8 cellular contexts compared by ENCODE assay signal in the genomic region with DNA sequence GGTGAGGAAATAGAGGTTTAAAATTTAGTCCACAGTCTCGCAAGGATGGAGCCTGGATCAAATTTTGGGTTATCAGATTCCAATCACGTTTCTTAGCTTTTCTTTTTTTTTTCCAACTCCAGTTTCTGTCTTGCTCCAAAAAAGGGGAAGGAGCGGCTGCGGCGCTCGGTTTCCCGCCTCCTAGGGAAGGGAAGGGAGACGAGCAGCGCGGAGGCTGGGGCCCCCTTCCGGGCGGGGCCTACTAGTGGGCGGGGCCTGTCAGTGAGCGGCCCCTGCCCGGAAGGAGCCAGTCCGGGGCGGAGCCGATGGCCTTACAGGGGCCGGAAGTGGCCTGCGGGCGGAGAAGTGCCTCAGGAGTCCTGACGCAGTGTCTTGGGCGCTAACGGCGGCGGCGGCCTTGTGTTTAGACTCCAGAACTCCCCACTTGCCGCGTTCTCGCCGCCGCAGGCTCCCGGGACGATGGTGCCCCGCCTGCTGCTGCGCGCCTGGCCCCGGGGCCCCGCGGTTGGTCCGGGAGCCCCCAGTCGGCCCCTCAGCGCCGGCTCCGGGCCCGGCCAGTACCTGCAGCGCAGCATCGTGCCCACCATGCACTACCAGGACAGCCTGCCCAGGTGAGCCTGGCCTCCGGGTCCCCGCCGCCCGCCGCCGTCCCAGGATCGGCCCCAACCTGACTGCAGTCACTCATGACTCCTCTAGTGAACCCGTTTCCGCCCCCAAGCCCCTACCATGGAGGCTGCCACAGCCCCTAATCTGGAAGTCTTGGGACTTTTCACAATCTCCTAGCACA. TPM values are rescaled to one million over a fixed set of nuclear protein-coding genes. Genes with fewer than 3 reads are reported as not detected.
DNase-seq lines count a peak whose midpoint lies in the region; FAIRE-seq and TF ChIP-seq lines count a peak whose summit lies in the region.

A gene (plus strand): TSS at position 340 of the 787 bp plus-strand sequence. CDS start 120 bp downstream, at position 460.

- H3K14ac ChIP-seq in neuronal stem cell (ENCODE audit: low read length) = peak within 1 kb of the TSS; percentile 84

- peaks cover 0 to 6% (median 0%) of the 10 kb centered on the region in 3 experiments for H3K27me3 ChIP-seq in neuronal stem cell (ENCODE audit: control insufficient read depth in 3 of 3, insufficient read depth in 3 of 3, low read depth in 1 of 3, low read length in 3 of 3)
- H3K27me3 ChIP-seq in subcutaneous abdominal adipose tissue (ENCODE audit: control insufficient read depth in 5 of 5, insufficient read depth in 4 of 5, low read length in 5 of 5) = no peaks in the 10 kb centered on the region

- H3K4me3 ChIP-seq in SK-N-MC = peak within 1 kb of the TSS; percentile 90
- peak within 1 kb of the TSS; percentile 88 to 97 for H3K4me3 ChIP-seq in neuronal stem cell (ENCODE audit: low read length in 2 of 2)
- peak within 1 kb of the TSS; percentile 82 to 90 (median 89) for H3K4me3 ChIP-seq in subcutaneous abdominal adipose tissue (ENCODE audit: low read depth in 1 of 5, low read length in 5 of 5)

- peaks cover 10% of the 10 kb centered on the region for H3K36me3 Mint-ChIP-seq in HFFc6 (ENCODE audit: low read depth)
- peaks cover 14% of the 10 kb centered on the region for H3K36me3 Mint-ChIP-seq in activated naive CD4-positive, alpha-beta T cell treated with anti-CD3 and anti-CD28 coated beads for 36 hours (ENCODE audit: low read depth)

- no peak within 1 kb of the TSS for H3K4ac ChIP-seq in neuronal stem cell (ENCODE audit: low read length)

- H3K79me1 ChIP-seq in neuronal stem cell (ENCODE audit: low read depth, low read length) = peaks cover 6% of the 10 kb centered on the region

- peak within 1 kb of the TSS; percentile 33 for H2AK5ac ChIP-seq in neuronal stem cell (ENCODE audit: low read depth, low read length)

- WGBS in neuronal stem cell (ENCODE audit: extremely low coverage in 2 of 2, insufficient read length in 2 of 2, insufficient replicate concordance in 1 of 2), 2 donors = no CpG with 5 or more reads among the region's 57 CpGs

- no peak within 1 kb of the TSS for H4K91ac ChIP-seq in neuronal stem cell (ENCODE audit: low read depth, low read length, poor library complexity)

- H2AFZ ChIP-seq in neuronal stem cell (ENCODE audit: low read length) = peak within 1 kb of the TSS; percentile 95

- H3K9me3 ChIP-seq in SK-N-MC (ENCODE audit: low read depth, low read length) = no peaks in the 10 kb centered on the region
- no peaks in the 10 kb centered on the region for H3K9me3 ChIP-seq in neuronal stem cell (replicated peaks in 1 of 2; ENCODE audit: control insufficient read depth in 2 of 2, insufficient read depth in 1 of 2, low read depth in 1 of 2, low read length in 2 of 2)
- H3K9me3 ChIP-seq in subcutaneous abdominal adipose tissue (ENCODE audit: control insufficient read depth in 5 of 5, low read length in 5 of 5) = no peaks in the 10 kb centered on the region

- H3K4me2 ChIP-seq in neuronal stem cell (ENCODE audit: insufficient read depth, low read length, poor library complexity, severe bottlenecking) = peak within 1 kb of the TSS; percentile 88

- FAIRE-seq in frontal cortex (lab: Jason Lieb, UNC) = no peak

- peak within 1 kb of the TSS; percentile 98 for H3K18ac ChIP-seq in neuronal stem cell (ENCODE audit: low read length)

- peak within 1 kb of the TSS; percentile 83 for H2BK5ac ChIP-seq in neuronal stem cell (ENCODE audit: low read length)

- H3K9ac ChIP-seq in SK-N-MC (ENCODE audit: insufficient read length) (peak within 1 kb of the TSS; percentile 83), neuronal stem cell (ENCODE audit: low read depth, low read length, poor library complexity) (peak within 1 kb of the TSS; percentile 98), subcutaneous abdominal adipose tissue (ENCODE audit: low read length in 5 of 5) (peak within 1 kb of the TSS; percentile 95 to 99 (median 97))

- H2BK120ac ChIP-seq in neuronal stem cell (ENCODE audit: low read depth, low read length) = no peak within 1 kb of the TSS

- peaks cover 2% of the 10 kb centered on the region for H3K27me3 Mint-ChIP-seq in HFFc6 (ENCODE audit: insufficient read depth)
- no peaks in the 10 kb centered on the region for H3K27me3 Mint-ChIP-seq in activated naive CD4-positive, alpha-beta T cell treated with anti-CD3 and anti-CD28 coated beads for 36 hours (ENCODE audit: low read depth)

- H3K4me3 Mint-ChIP-seq in HFFc6 = peak within 1 kb of the TSS; percentile 95
- H3K4me3 Mint-ChIP-seq in activated naive CD4-positive, alpha-beta T cell treated with anti-CD3 and anti-CD28 coated beads for 36 hours = peak within 1 kb of the TSS; percentile 96

- no peak within 1 kb of the TSS for H2BK15ac ChIP-seq in neuronal stem cell (ENCODE audit: low read length)

- CTCF ChIA-PET in activated naive CD4-positive, alpha-beta T cell treated with anti-CD3 and anti-CD28 coated beads for 36 hours (lab: Charles Lee) = interaction anchor here (1.1 to 6.3 kb wide), 3 partner anchors 10 to 31 kb away, joined by 3 to 30 read pairs (median 17); no protein-coding TSS in a partner anchor

- H3K9me3 Mint-ChIP-seq in HFFc6 = no peaks in the 10 kb centered on the region
- H3K9me3 Mint-ChIP-seq in activated naive CD4-positive, alpha-beta T cell treated with anti-CD3 and anti-CD28 coated beads for 36 hours = peaks cover 2% of the 10 kb centered on the region

- H3K23ac ChIP-seq in neuronal stem cell (ENCODE audit: low read depth, low read length, poor library complexity) = peak within 1 kb of the TSS; percentile 87

- no peak within 1 kb of the TSS for H2BK12ac ChIP-seq in neuronal stem cell (ENCODE audit: low read length)

- no peak within 1 kb of the TSS for H4K8ac ChIP-seq in neuronal stem cell (ENCODE audit: low read depth, low read length)

- intact Hi-C loops in activated naive CD4-positive, alpha-beta T cell treated with anti-CD3 and anti-CD28 coated beads for 36 hours (cut with micrococcal nuclease) = loop anchor here (1.0 to 5.0 kb wide), 9 partner anchors 24 to 830 kb away; a partner anchor contains a TSS

- H3K4me1 ChIP-seq in neuronal stem cell (ENCODE audit: control insufficient read depth in 2 of 2, insufficient read depth in 1 of 2, low read depth in 1 of 2, low read length in 2 of 2) = peaks cover 5 to 12% of the 10 kb centered on the region in 2 donors
- H3K4me1 ChIP-seq in subcutaneous abdominal adipose tissue (ENCODE audit: control insufficient read depth in 5 of 5, insufficient read depth in 5 of 5, low read length in 5 of 5) = peaks cover 10 to 34% (median 33%) of the 10 kb centered on the region in 5 donors

- H3K4me1 Mint-ChIP-seq in HFFc6 (ENCODE audit: low read depth) = peaks cover 37% of the 10 kb centered on the region
- peaks cover 21% of the 10 kb centered on the region for H3K4me1 Mint-ChIP-seq in activated naive CD4-positive, alpha-beta T cell treated with anti-CD3 and anti-CD28 coated beads for 36 hours (ENCODE audit: low read depth)

- peak within 1 kb of the TSS; percentile 96 for H3K27ac Mint-ChIP-seq in HFFc6
- peak within 1 kb of the TSS; percentile 97 for H3K27ac Mint-ChIP-seq in activated naive CD4-positive, alpha-beta T cell treated with anti-CD3 and anti-CD28 coated beads for 36 hours

- H3K36me3 ChIP-seq in SK-N-MC (ENCODE audit: insufficient read depth, low read length) (no peaks in the 10 kb centered on the region), neuronal stem cell (replicated peaks in 1 of 2; ENCODE audit: control insufficient read depth in 2 of 2, insufficient read depth in 2 of 2, low read length in 2 of 2) (peaks cover 4 to 12% of the 10 kb centered on the region in 2 donors), subcutaneous abdominal adipose tissue (ENCODE audit: control insufficient read depth in 5 of 5, insufficient read depth in 5 of 5, low read length in 5 of 5) (peaks cover 4 to 12% (median 8%) of the 10 kb centered on the region in 5 donors)

- DNase-seq in GM04504 (ENCODE audit: low read depth) (peak; percentile 80), HFFc6 (peak; percentile 85), NCI-H1048 (lab: John Stamatoyannopoulos, UW) (peak; percentile 75), SK-N-MC (ENCODE audit: low read depth, low spot score) (peak; percentile 5), frontal cortex (ENCODE audit: low spot score in 2 of 2) (peak; percentile 93 to 98), neuronal stem cell (ENCODE audit: low spot score) (peak; percentile 80)
- peak; percentile 94 for DNase-seq in activated naive CD4-positive, alpha-beta T cell treated with anti-CD3 and anti-CD28 coated beads for 36 hours

- TF ChIP-seq CTCF in HFFc6 (IDR thresholded peaks at IDR 0.05) = peak; percentile 45

- H3K27ac ChIP-seq in SK-N-MC (peak within 1 kb of the TSS; percentile 74), neuronal stem cell (replicated peaks; ENCODE audit: low read length) (no peak within 1 kb of the TSS), subcutaneous abdominal adipose tissue (ENCODE audit: low read depth, low read length) (peak within 1 kb of the TSS; percentile 96)

RNA-seq across cellular contexts. Expression of the gene that starts here (rescaled TPM):
- total RNA-seq in HFFc6 (2021; fragmentation: NEBNext Ultra II Directional; extraction: Animal tissue kit (Norgen Biotek cat#: 25700)) = 10 to 100 TPM; 12.0 to 14.4 (median 12.7) TPM
- 10 to 100 TPM; 11.3 to 13.8 TPM for total RNA-seq in activated naive CD4-positive, alpha-beta T cell treated with anti-CD3 and anti-CD28 coated beads for 36 hours
- total RNA-seq in frontal cortex = 3.3 TPM
- polyA plus RNA-seq in neuronal stem cell (2013, experiment 1 of 2) = 13.9 TPM
- 14.2 TPM for polyA plus RNA-seq in neuronal stem cell (2013, experiment 2 of 2)

Comparison
In these comparisons a context has a peak if more than half of its experiments do, and no peak if none do; other contexts are left out.
1. DNase-seq: peak in every context shown above with its lines; median percentile 96 in frontal cortex; 94 in activated naive CD4-positive, alpha-beta T cell treated with anti-CD3 and anti-CD28 coated beads for 36 hours; 85 in HFFc6; 80 in GM04504; 80 in neuronal stem cell; 75 in NCI-H1048; 5 in SK-N-MC.